Comparison of ENCODE assay signal across 32 cellular contexts in genomic region chr7:66904063-66904593, GRCh38.
"Had no signal": no experiment of that assay in that cellular context is flagged by ENCODE, and none has a peak within 500 bp of the region (broad histone marks: within the 10 kb centered on the region; RNA-seq: fewer than 3 reads in every experiment).

No MANE protein-coding gene starts in this region.

- DNase-seq: activated CD4-positive, alpha-beta T cell treated with anti-CD3 and anti-CD28 coated beads, Interleukin-2, amount 10 ng/mL, durations not matched to agents 24 days and 14 days; activated CD4-positive, alpha-beta T cell treated with anti-CD3 and anti-CD28 coated beads, Interleukin-2, amount 50 U/mL, for 4 hours; activated CD8-positive, alpha-beta T cell treated with anti-CD3 and anti-CD28 coated beads for 36 hours; activated effector memory CD4-positive, alpha-beta T cell treated with anti-CD3 and anti-CD28 coated beads, Interleukin-2, amount 50 U/mL, for 16 hours; activated naive CD4-positive, alpha-beta T cell; activated naive CD4-positive, alpha-beta T cell treated with anti-CD3 and anti-CD28 coated beads, Interleukin-2, amount 50 U/mL, for 16 hours; activated naive CD8-positive, alpha-beta T cell treated with anti-CD3 and anti-CD28 coated beads for 36 hours; activated T-cell treated with anti-CD3 and anti-CD28 coated beads, Interleukin-2, amount 50 U/mL, for 1 hour; activated T-cell treated with anti-CD3 and anti-CD28 coated beads, Interleukin-2, amount 50 U/mL, for 72 hours; amniotic stem cell; aorta; brain microvascular endothelial cell; Kasumi-1; MG63; NCI-H1092; NCI-H1436 treated with DMSO at 0.1 percent for 48 hours; NCI-H1694 treated with DMSO at 0.1 percent for 48 hours; NCI-H2029; NCI-H510A; NCI-H526; NCI-H748 treated with DMSO at 0.1 percent for 48 hours; NK-92 treated with Interleukin-12 subunit alpha and Interleukin-12 subunit beta, amount 100 ng/mL, for 24 hours; PC-9; SIG-M5; T-cell; T-helper 2 cell; T-helper 9 cell; WERI-Rb-1 had no signal

- H3K27ac ChIP-seq: brain microvascular endothelial cell, PC-9, RWPE1, WERI-Rb-1 had no signal

- H3K4me3 ChIP-seq: MG63, PC-9 had no signal

- ATAC-seq: activated CD8-positive, alpha-beta T cell treated with anti-CD3 and anti-CD28 coated beads for 36 hours; activated T-cell treated with anti-CD3 and anti-CD28 coated beads, Interleukin-2, amount 50 U/mL, for 72 hours; activated T-helper 17 cell treated with anti-CD3 and anti-CD28 coated beads, Interleukin-2, amount 50 U/mL, for 72 hours; SK-N-SH treated with all-trans-retinoic acid at 6 μM for 48 hours; T-cell had no signal

- H3K27me3 ChIP-seq: brain microvascular endothelial cell, MG63 had no signal

- FAIRE-seq: RCC 7860 had no signal

- H3K9me3 ChIP-seq: MG63 had no signal

- H3K4me2 ChIP-seq: PC-9 had no signal

- H3K36me3 ChIP-seq: brain microvascular endothelial cell, MG63, WERI-Rb-1 had no signal

- H2AFZ ChIP-seq: PC-9 had no signal
